In the genomic region with DNA sequence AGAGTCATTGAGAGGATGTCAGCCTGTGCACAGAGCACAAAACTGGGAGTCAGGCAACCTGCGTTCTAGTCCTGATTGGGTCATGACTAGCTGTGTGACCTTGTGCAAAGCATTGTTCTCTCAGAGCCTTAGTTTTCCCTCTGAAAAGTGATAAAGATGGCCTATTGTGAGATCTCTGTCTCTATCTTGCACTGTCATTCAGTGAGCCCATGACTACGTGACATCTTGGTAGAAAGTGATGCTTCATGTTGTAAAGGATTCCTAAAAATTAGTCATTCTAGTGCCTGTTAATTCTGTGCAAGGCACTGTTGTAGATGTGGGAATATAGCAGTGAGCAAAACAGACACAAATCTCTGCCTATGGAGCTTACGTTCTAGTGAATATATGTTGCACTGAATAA, we compare ENCODE assay signal across 12 cellular contexts. TPM values are rescaled to one million over a fixed set of nuclear protein-coding genes. Genes with fewer than 3 reads are reported as not detected.
DNase-seq lines count a peak whose midpoint lies in the region; ATAC-seq and TF ChIP-seq lines count a peak whose summit lies in the region.
"Had no signal": no experiment of that assay in that cellular context is flagged by ENCODE, and none has a peak within 500 bp of the region (broad histone marks: within the 10 kb centered on the region; RNA-seq: fewer than 3 reads in every experiment).

No MANE protein-coding gene starts in this region.

- TF ChIP-seq CTCF in foreskin keratinocyte (conservative IDR thresholded peaks at IDR 0.05), result no peak

- H3K4me3 Mint-ChIP-seq in activated T-cell treated with anti-CD3 and anti-CD28 coated beads, Interleukin-2, amount 50 U/mL, for 72 hours, result peak overlapping the region; percentile 31 to 75
- peak overlapping the region; percentile 40 for H3K4me3 Mint-ChIP-seq in activated CD8-positive, alpha-beta T cell treated with anti-CD3 and anti-CD28 coated beads, Interleukin-2, amount 10 ng/mL, durations not matched to agents 7 days and 5 days
- peak overlapping the region; percentile 85 for H3K4me3 Mint-ChIP-seq in stimulated activated effector memory CD8-positive, alpha-beta T cell treated with anti-CD3 and anti-CD28 coated beads, Interleukin-12 subunit alpha, Interleukin-12 subunit beta, amount 100 ng/mL, for 72 hours
- H3K4me3 Mint-ChIP-seq in immature natural killer cell, result no peak overlapping the region

- H3K4me1 ChIP-seq in foreskin keratinocyte, result peaks cover 10% of the 10 kb centered on the region

- peaks cover 30% of the 10 kb centered on the region for H3K27me3 Mint-ChIP-seq in activated T-cell treated with anti-CD3 and anti-CD28 coated beads, Interleukin-2, amount 50 U/mL, for 72 hours (ENCODE audit: low read depth)
- H3K27me3 Mint-ChIP-seq in activated CD8-positive, alpha-beta T cell treated with anti-CD3 and anti-CD28 coated beads, Interleukin-2, amount 10 ng/mL, durations not matched to agents 7 days and 5 days (ENCODE audit: low read depth), result peaks cover 6% of the 10 kb centered on the region
- H3K27me3 Mint-ChIP-seq in immature natural killer cell (ENCODE audit: low read depth in 3 of 3), result peaks cover 2 to 3% (median 2%) of the 10 kb centered on the region in 3 donors

- H3K9me3 Mint-ChIP-seq in activated T-cell treated with anti-CD3 and anti-CD28 coated beads, Interleukin-2, amount 50 U/mL, for 72 hours, result no peaks in the 10 kb centered on the region
- no peaks in the 10 kb centered on the region for H3K9me3 Mint-ChIP-seq in activated CD8-positive, alpha-beta T cell treated with anti-CD3 and anti-CD28 coated beads, Interleukin-2, amount 10 ng/mL, durations not matched to agents 7 days and 5 days (ENCODE audit: insufficient read depth)
- no peaks in the 10 kb centered on the region for H3K9me3 Mint-ChIP-seq in stimulated activated effector memory CD8-positive, alpha-beta T cell treated with anti-CD3 and anti-CD28 coated beads, Interleukin-12 subunit alpha, Interleukin-12 subunit beta, amount 100 ng/mL, for 72 hours
- H3K9me3 Mint-ChIP-seq in immature natural killer cell, result no peaks in the 10 kb centered on the region

- peaks cover 23% of the 10 kb centered on the region for H3K4me1 Mint-ChIP-seq in activated T-cell treated with anti-CD3 and anti-CD28 coated beads, Interleukin-2, amount 50 U/mL, for 72 hours (ENCODE audit: low read depth)
- H3K4me1 Mint-ChIP-seq in activated CD8-positive, alpha-beta T cell treated with anti-CD3 and anti-CD28 coated beads, Interleukin-2, amount 10 ng/mL, durations not matched to agents 7 days and 5 days (ENCODE audit: low read depth), result peaks cover 38% of the 10 kb centered on the region
- peaks cover 34% of the 10 kb centered on the region for H3K4me1 Mint-ChIP-seq in stimulated activated effector memory CD8-positive, alpha-beta T cell treated with anti-CD3 and anti-CD28 coated beads, Interleukin-12 subunit alpha, Interleukin-12 subunit beta, amount 100 ng/mL, for 72 hours
- peaks cover 17 to 30% of the 10 kb centered on the region in 2 donors for H3K4me1 Mint-ChIP-seq in immature natural killer cell

- H3K27me3 ChIP-seq in foreskin keratinocyte, result no peaks in the 10 kb centered on the region
- H3K27me3 ChIP-seq: SJSA1 had no signal

- H3K36me3 Mint-ChIP-seq in activated T-cell treated with anti-CD3 and anti-CD28 coated beads, Interleukin-2, amount 50 U/mL, for 72 hours (ENCODE audit: insufficient read depth in 2 of 2), result peaks cover under 1 to 10% of the 10 kb centered on the region in 2 donors
- H3K36me3 Mint-ChIP-seq in activated CD8-positive, alpha-beta T cell treated with anti-CD3 and anti-CD28 coated beads, Interleukin-2, amount 10 ng/mL, durations not matched to agents 7 days and 5 days (ENCODE audit: low read depth), result peaks cover 28% of the 10 kb centered on the region
- peaks cover 38% of the 10 kb centered on the region for H3K36me3 Mint-ChIP-seq in stimulated activated effector memory CD8-positive, alpha-beta T cell treated with anti-CD3 and anti-CD28 coated beads, Interleukin-12 subunit alpha, Interleukin-12 subunit beta, amount 100 ng/mL, for 72 hours
- H3K36me3 Mint-ChIP-seq in immature natural killer cell, result no peaks in the 10 kb centered on the region

- no peak overlapping the region for H3K27ac ChIP-seq in foreskin keratinocyte
- H3K27ac ChIP-seq: SJSA1 had no signal

- no peak for DNase-seq in activated T-cell treated with anti-CD3 and anti-CD28 coated beads, Interleukin-2, amount 50 U/mL, for 72 hours
- no peak for DNase-seq in activated T-cell treated with anti-CD3 and anti-CD28 coated beads, Interleukin-2, amount 50 U/mL, for 1 hour
- DNase-seq in activated CD8-positive, alpha-beta T cell treated with anti-CD3 and anti-CD28 coated beads, Interleukin-2, amount 10 ng/mL, durations not matched to agents 7 days and 5 days, result no peak
- DNase-seq in foreskin keratinocyte (peak in 1 of 2 donors; percentile 15), immature natural killer cell (no peak)
- no peak for DNase-seq in stimulated activated effector memory CD8-positive, alpha-beta T cell treated with anti-CD3 and anti-CD28 coated beads, Interleukin-12 subunit alpha, Interleukin-12 subunit beta, amount 100 ng/mL, for 72 hours (ENCODE audit: low spot score in 2 of 2)
- DNase-seq in central memory CD4-positive, alpha-beta T cell, result no peak
- DNase-seq: cerebellar nuclear complex, NCI-H187, right cardiac atrium had no signal

- H3K27ac Mint-ChIP-seq in activated T-cell treated with anti-CD3 and anti-CD28 coated beads, Interleukin-2, amount 50 U/mL, for 72 hours, result no peak overlapping the region
- H3K27ac Mint-ChIP-seq in activated CD8-positive, alpha-beta T cell treated with anti-CD3 and anti-CD28 coated beads, Interleukin-2, amount 10 ng/mL, durations not matched to agents 7 days and 5 days, result no peak overlapping the region
- no peak overlapping the region for H3K27ac Mint-ChIP-seq in stimulated activated effector memory CD8-positive, alpha-beta T cell treated with anti-CD3 and anti-CD28 coated beads, Interleukin-12 subunit alpha, Interleukin-12 subunit beta, amount 100 ng/mL, for 72 hours
- H3K27ac Mint-ChIP-seq in immature natural killer cell, result no peak overlapping the region

- CTCF ChIA-PET in activated CD8-positive, alpha-beta T cell treated with anti-CD3 and anti-CD28 coated beads, Interleukin-2, amount 10 ng/mL, durations not matched to agents 7 days and 5 days (lab: Charles Lee), result interaction anchor here (2.0 kb wide), 1 partner anchor 27 kb away, joined by 7 read pairs; no protein-coding TSS in a partner anchor

- POLR2A ChIA-PET in activated CD8-positive, alpha-beta T cell treated with anti-CD3 and anti-CD28 coated beads, Interleukin-2, amount 10 ng/mL, durations not matched to agents 7 days and 5 days (lab: Charles Lee), result no interaction called here

- ATAC-seq in activated T-cell treated with anti-CD3 and anti-CD28 coated beads, Interleukin-2, amount 50 U/mL, for 72 hours (replicated peaks in 1 of 2), result no peak
- no peak for ATAC-seq in activated CD8-positive, alpha-beta T cell treated with anti-CD3 and anti-CD28 coated beads, Interleukin-2, amount 10 ng/mL, durations not matched to agents 7 days and 5 days
- ATAC-seq in foreskin keratinocyte, result peak; percentile 25
- no peak for ATAC-seq in stimulated activated effector memory CD8-positive, alpha-beta T cell treated with anti-CD3 and anti-CD28 coated beads, Interleukin-12 subunit alpha, Interleukin-12 subunit beta, amount 100 ng/mL, for 72 hours
- ATAC-seq in HG03159 (IDR thresholded peaks at IDR 0.05; ENCODE audit: unreplicated experiment), result no peak
- ATAC-seq: right cardiac atrium had no signal

RNA-seq across cellular contexts. Expression of a gene that starts 2.5 kb away (rescaled TPM):
- 10 to 100 TPM; 32.8 to 36.3 TPM for total RNA-seq in activated T-cell treated with anti-CD3 and anti-CD28 coated beads, Interleukin-2, amount 50 U/mL, for 72 hours
- total RNA-seq in activated CD8-positive, alpha-beta T cell treated with anti-CD3 and anti-CD28 coated beads, Interleukin-2, amount 10 ng/mL, durations not matched to agents 7 days and 5 days, result 10 to 100 TPM; 28.7 to 30.3 TPM
- total RNA-seq in foreskin keratinocyte, result 103 and 104 TPM in 2 replicates
- 68.5 and 74.9 TPM in 2 replicates for polyA plus RNA-seq in foreskin keratinocyte
- polyA plus RNA-seq in immature natural killer cell, result 10 to 100 TPM; 14.7 to 38.2 (median 24.3) TPM

Comparison
In these comparisons a context has a peak if more than half of its experiments do, and no peak if none do; other contexts are left out.
1. H3K4me3 Mint-ChIP-seq: peak in activated T-cell treated with anti-CD3 and anti-CD28 coated beads, Interleukin-2, amount 50 U/mL, for 72 hours (2 of 2), activated CD8-positive, alpha-beta T cell treated with anti-CD3 and anti-CD28 coated beads, Interleukin-2, amount 10 ng/mL, durations not matched to agents 7 days and 5 days (single experiment) and stimulated activated effector memory CD8-positive, alpha-beta T cell treated with anti-CD3 and anti-CD28 coated beads, Interleukin-12 subunit alpha, Interleukin-12 subunit beta, amount 100 ng/mL, for 72 hours (single experiment); none in immature natural killer cell (0 of 5).